Comparison of ENCODE assay signal across 25 cellular contexts in genomic region chr4:40070387-40070786, GRCh38.
"Had no signal": no experiment of that assay in that cellular context is flagged by ENCODE, and none has a peak within 500 bp of the region (broad histone marks: within the 10 kb centered on the region; RNA-seq: fewer than 3 reads in every experiment).

No MANE protein-coding gene starts in this region.

- H3K4me3 ChIP-seq: adrenal gland, MG63, SK-N-MC had no signal

- H3K27ac ChIP-seq: adrenal gland, VCaP had no signal

- DNase-seq: activated CD4-positive, alpha-beta T cell treated with anti-CD3 and anti-CD28 coated beads for 36 hours; activated CD8-positive, alpha-beta T cell treated with anti-CD3 and anti-CD28 coated beads for 36 hours; activated naive CD4-positive, alpha-beta T cell treated with anti-CD3 and anti-CD28 coated beads for 36 hours; activated naive CD8-positive, alpha-beta T cell treated with anti-CD3 and anti-CD28 coated beads, Interleukin-2, amount 10 ng/mL, durations not matched to agents 7 days and 5 days; adrenal gland; anterior cingulate cortex; cerebellar nuclear complex; MG63; MV-4-11; NCI-H1092 treated with DMSO at 0.1 percent for 48 hours; NCI-H1417 treated with DMSO at 0.1 percent for 48 hours; NCI-H1694; NCI-H2029; NCI-H2107; NCI-H2171 treated with DMSO at 0.1 percent for 48 hours; NCI-H345; NCI-H510A; NCI-H526 treated with DMSO at 0.1 percent for 48 hours; NCI-H82; T-cell; T-helper 2 cell; T1000 had no signal

- FAIRE-seq: TTC549 had no signal

- ATAC-seq: activated CD4-positive, alpha-beta T cell treated with anti-CD3 and anti-CD28 coated beads for 36 hours; activated CD8-positive, alpha-beta T cell treated with anti-CD3 and anti-CD28 coated beads for 36 hours; T-cell had no signal

- H3K4me1 ChIP-seq: adrenal gland had no signal

- H3K27me3 ChIP-seq: adrenal gland, MG63 had no signal

- H3K9me3 ChIP-seq: adrenal gland, MG63 had no signal

- H3K36me3 ChIP-seq: adrenal gland, MG63 had no signal
